Comparison of ENCODE assay signal across 7 cellular contexts in the genomic region with DNA sequence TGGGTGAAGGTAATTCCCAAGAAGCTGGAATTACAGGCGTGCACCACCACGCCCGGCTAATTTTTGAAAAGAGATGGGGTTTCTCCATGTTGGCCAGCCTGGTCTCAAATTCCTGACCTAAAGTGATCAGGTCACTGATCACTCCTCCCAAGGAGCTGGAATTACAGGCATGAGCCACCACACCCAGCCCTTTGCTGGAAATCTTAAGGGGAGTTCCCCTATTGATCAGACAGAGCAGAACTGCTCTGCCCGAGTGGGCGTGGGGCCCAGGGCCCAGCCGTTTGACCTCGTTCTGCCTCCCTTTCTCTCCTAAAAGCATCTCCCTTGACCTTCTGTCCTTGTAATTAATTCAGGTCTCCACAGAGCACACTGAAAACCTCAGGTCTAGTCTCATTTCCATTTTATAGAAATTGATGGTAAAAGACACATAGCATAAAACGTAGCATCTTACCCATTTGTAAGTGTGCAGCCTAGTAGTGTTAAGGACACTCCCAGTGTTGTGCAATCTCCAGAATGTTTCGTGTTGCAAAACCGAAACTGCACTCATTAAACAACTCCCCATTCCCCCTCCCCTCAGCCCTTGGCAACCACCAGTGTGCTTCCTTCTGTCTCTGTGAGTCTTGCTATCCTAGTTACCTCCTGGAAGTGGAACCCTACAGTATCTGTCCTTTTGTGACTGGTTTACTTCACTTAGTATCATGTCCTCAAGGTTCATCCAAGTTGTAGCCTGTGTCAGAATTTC.
A peak's percentile ranks its signal among the peaks of the same experiment; 100 is the strongest.
DNase-seq lines count a peak whose midpoint lies in the region; ATAC-seq and TF ChIP-seq lines count a peak whose summit lies in the region.

No MANE protein-coding gene starts in this region.

- no peak overlapping the region for H3K23ac ChIP-seq in neuronal stem cell (ENCODE audit: low read depth, low read length, poor library complexity)

- TF ChIP-seq CTCF in GM12865 (IDR thresholded peaks at IDR 0.05; ENCODE audit: insufficient read depth, low read depth, low read length, missing control alignments) (no peak), Peyer's patch (IDR thresholded peaks at IDR 0.05) (no peak), lower leg skin (IDR thresholded peaks at IDR 0.05) (no peak)

- H3K27ac ChIP-seq in Peyer's patch, result peak overlapping the region in 3 of 4 donors; percentile 53 to 62 (median 58)
- H3K27ac ChIP-seq in neuronal stem cell (replicated peaks; ENCODE audit: low read length), result no peak overlapping the region

- H3K18ac ChIP-seq in neuronal stem cell (ENCODE audit: low read length), result no peak overlapping the region

- peak; percentile 64 for ATAC-seq in HG03280 (IDR thresholded peaks at IDR 0.05; ENCODE audit: unreplicated experiment)

- H3K14ac ChIP-seq in neuronal stem cell (ENCODE audit: low read length), result no peak overlapping the region

- DNase-seq in GM12865 (ENCODE audit: low read depth) (peak; percentile 18), Peyer's patch (peak in 2 of 3 donors; percentile 31 to 88), lower leg skin (ENCODE audit: low spot score in 2 of 2) (peak; percentile 95), superior temporal gyrus (ENCODE audit: extremely low spot score) (peak; percentile 61), neuronal stem cell (ENCODE audit: low spot score) (no peak)
- DNase-seq in central memory CD4-positive, alpha-beta T cell, result peak; percentile 49

- H4K91ac ChIP-seq in neuronal stem cell (ENCODE audit: low read depth, low read length, poor library complexity), result no peak overlapping the region

- H3K4me3 ChIP-seq in GM12865 (ENCODE audit: low read depth, low read length), result no peak overlapping the region
- H3K4me3 ChIP-seq in Peyer's patch, result no peak overlapping the region
- no peak overlapping the region for H3K4me3 ChIP-seq in lower leg skin (ENCODE audit: low read depth, poor library complexity, severe bottlenecking)
- no peak overlapping the region for H3K4me3 ChIP-seq in neuronal stem cell (ENCODE audit: low read length in 2 of 2)

- WGBS in lower leg skin, 2 donors, result 13% methylated on average over 10 of the region's 10 CpGs
- WGBS in neuronal stem cell (ENCODE audit: extremely low coverage in 2 of 2, insufficient read length in 2 of 2, insufficient replicate concordance in 1 of 2), 2 donors, result no CpG with 5 or more reads among the region's 10 CpGs

- H3K9ac ChIP-seq in neuronal stem cell (ENCODE audit: low read depth, low read length, poor library complexity), result no peak overlapping the region

- no peak overlapping the region for H2AFZ ChIP-seq in neuronal stem cell (ENCODE audit: low read length)

- H4K8ac ChIP-seq in neuronal stem cell (ENCODE audit: low read depth, low read length), result no peak overlapping the region

- H3K36me3 ChIP-seq in Peyer's patch, result no peaks in the 10 kb centered on the region
- H3K36me3 ChIP-seq in neuronal stem cell (replicated peaks in 1 of 2; ENCODE audit: control insufficient read depth in 2 of 2, insufficient read depth in 2 of 2, low read length in 2 of 2), result no peaks in the 10 kb centered on the region

- no peak overlapping the region for H2BK5ac ChIP-seq in neuronal stem cell (ENCODE audit: low read length)

- H2BK15ac ChIP-seq in neuronal stem cell (ENCODE audit: low read length), result no peak overlapping the region

- H3K4me2 ChIP-seq in neuronal stem cell (ENCODE audit: insufficient read depth, low read length, poor library complexity, severe bottlenecking), result no peak overlapping the region

- no peak overlapping the region for H2AK5ac ChIP-seq in neuronal stem cell (ENCODE audit: low read depth, low read length)

- H3K4ac ChIP-seq in neuronal stem cell (ENCODE audit: low read length), result no peak overlapping the region

- intact Hi-C loops in lower leg skin (cut with DNase I; ENCODE audit: low total_unique reads), result no loop called here

- no peaks in the 10 kb centered on the region for H3K79me1 ChIP-seq in neuronal stem cell (ENCODE audit: low read depth, low read length)

- no peak for TF ChIP-seq POLR2A in Peyer's patch (IDR thresholded peaks at IDR 0.05)
- no peak for TF ChIP-seq POLR2A in lower leg skin (IDR thresholded peaks at IDR 0.05)

- no peak overlapping the region for H2BK12ac ChIP-seq in neuronal stem cell (ENCODE audit: low read length)

- no peak overlapping the region for H2BK120ac ChIP-seq in neuronal stem cell (ENCODE audit: low read depth, low read length)

- no peaks in the 10 kb centered on the region for H3K9me3 ChIP-seq in Peyer's patch
- H3K9me3 ChIP-seq in neuronal stem cell (replicated peaks in 1 of 2; ENCODE audit: control insufficient read depth in 2 of 2, insufficient read depth in 1 of 2, low read depth in 1 of 2, low read length in 2 of 2), result no peaks in the 10 kb centered on the region

- H3K4me1 ChIP-seq in Peyer's patch, result peaks cover 0 to 40% (median 6%) of the 10 kb centered on the region in 4 donors
- peaks cover 3 to 38% of the 10 kb centered on the region in 2 donors for H3K4me1 ChIP-seq in neuronal stem cell (ENCODE audit: control insufficient read depth in 2 of 2, insufficient read depth in 1 of 2, low read depth in 1 of 2, low read length in 2 of 2)

- no peaks in the 10 kb centered on the region for H3K27me3 ChIP-seq in Peyer's patch
- no peaks in the 10 kb centered on the region for H3K27me3 ChIP-seq in neuronal stem cell (ENCODE audit: control insufficient read depth in 3 of 3, insufficient read depth in 3 of 3, low read depth in 1 of 3, low read length in 3 of 3)
